1 cellular context compared by ENCODE assay signal in genomic region chr11:117188620-117189081, GRCh38.
TF ChIP-seq lines count a peak whose summit lies in the region.

No MANE protein-coding gene starts in this region.

TF ChIP-seq in IMR-90, 13 proteins besides CTCF, POLR2A, EP300 and RAD21:
- TF ChIP-seq USF2 (IDR thresholded peaks at IDR 0.05; ENCODE audit: low read depth, low read length) = no peak
- TF ChIP-seq RFX5 (IDR thresholded peaks at IDR 0.05; ENCODE audit: low read depth, low read length) = no peak
- TF ChIP-seq SMC3 (IDR thresholded peaks at IDR 0.05; ENCODE audit: low read depth, low read length) = no peak
- TF ChIP-seq MAZ (IDR thresholded peaks at IDR 0.05; ENCODE audit: borderline replicate concordance, low read depth, low read length) = no peak
- no peak for TF ChIP-seq CHD1 (IDR thresholded peaks at IDR 0.05; ENCODE audit: low read depth, low read length)
- TF ChIP-seq ELK1 (IDR thresholded peaks at IDR 0.05; ENCODE audit: borderline replicate concordance, low read depth, low read length) = no peak
- no peak for TF ChIP-seq NFE2L2 (IDR thresholded peaks at IDR 0.05; ENCODE audit: low read depth, low read length)
- no peak for TF ChIP-seq MXI1 (IDR thresholded peaks at IDR 0.05; ENCODE audit: borderline replicate concordance, low read depth, low read length)
- no peak for TF ChIP-seq CEBPB (IDR thresholded peaks at IDR 0.05; ENCODE audit: low read depth, low read length)
- no peak for TF ChIP-seq BHLHE40 (IDR thresholded peaks at IDR 0.05; ENCODE audit: low read depth, low read length)
- TF ChIP-seq FOS (IDR thresholded peaks at IDR 0.05; ENCODE audit: low read depth, low read length) = no peak
- TF ChIP-seq RCOR1 (IDR thresholded peaks at IDR 0.05; ENCODE audit: insufficient replicate concordance, low read length) = no peak
- no peak for TF ChIP-seq MAFK (IDR thresholded peaks at IDR 0.05; ENCODE audit: low read depth, low read length)
TF ChIP-seq in IMR-90: peak in this region for 0.
